ENCODE assay signal across 12 cellular contexts in genomic region chr10:29412452-29413004, GRCh38.
DNase-seq lines count a peak whose midpoint lies in the region; ATAC-seq, FAIRE-seq and TF ChIP-seq lines count a peak whose summit lies in the region.
"Had no signal": no experiment of that assay in that cellular context is flagged by ENCODE, and none has a peak within 500 bp of the region (broad histone marks: within the 10 kb centered on the region; RNA-seq: fewer than 3 reads in every experiment).

No MANE protein-coding gene starts in this region.

- no peak for TF ChIP-seq RAD21 in GM12878 (IDR thresholded peaks at IDR 0.05; ENCODE audit: insufficient read depth, low read depth, low read length)

- CTCF ChIA-PET in CD8-positive, alpha-beta memory T cell (lab: Charles Lee): no interaction called here
- CTCF ChIA-PET in GM12878 (lab: Yijun Ruan, JAX): interaction anchor here (1.1 kb wide), 1 partner anchor 19 kb away, joined by 3 read pairs; no protein-coding TSS in a partner anchor

- no peak overlapping the region for H2AFZ ChIP-seq in GM12878 (ENCODE audit: control insufficient read depth, low read depth, low read length)

- no peaks in the 10 kb centered on the region for H3K27me3 Mint-ChIP-seq in CD8-positive, alpha-beta memory T cell
- H3K27me3 Mint-ChIP-seq in activated CD4-positive, alpha-beta T cell treated with anti-CD3 and anti-CD28 coated beads, Interleukin-2, amount 10 ng/mL, durations not matched to agents 24 days and 14 days: no peaks in the 10 kb centered on the region

- no peak for DNase-seq in CD8-positive, alpha-beta memory T cell
- no peak for DNase-seq in GM12878 (ENCODE audit: low read depth, low spot score)
- DNase-seq in psoas muscle: no peak
- DNase-seq in activated CD4-positive, alpha-beta T cell treated with anti-CD3 and anti-CD28 coated beads, Interleukin-2, amount 10 ng/mL, durations not matched to agents 24 days and 14 days: no peak
- DNase-seq: aorta, HCEC 1CT, KG1 had no signal

- no peak overlapping the region for H3K4me3 ChIP-seq in CD8-positive, alpha-beta memory T cell (ENCODE audit: low read length)
- no peak overlapping the region for H3K4me3 ChIP-seq in GM12878
- H3K4me3 ChIP-seq in psoas muscle: no peak overlapping the region

- intact Hi-C loops in GM12878 (cut with micrococcal nuclease; ENCODE audit: unreplicated experiment): no loop called here
- intact Hi-C loops in psoas muscle (cut with DNase I): no loop called here
- intact Hi-C loops in activated CD4-positive, alpha-beta T cell treated with anti-CD3 and anti-CD28 coated beads, Interleukin-2, amount 10 ng/mL, durations not matched to agents 24 days and 14 days (cut with micrococcal nuclease): loop anchor here (5.0 kb wide), 1 partner anchor 35 kb away; no protein-coding TSS in a partner anchor

- no TSS peak for BruUV-seq in GM12878 (replicated peaks; lab: Mats Ljungman, UMichigan)

- ATAC-seq in HG02610 (IDR thresholded peaks at IDR 0.05; ENCODE audit: unreplicated experiment) (peak; percentile 25), GM12878 (peak; percentile 46), psoas muscle (no peak), HG03457 (IDR thresholded peaks at IDR 0.05; ENCODE audit: unreplicated experiment) (no peak), GM18517 (IDR thresholded peaks at IDR 0.05; ENCODE audit: unreplicated experiment) (no peak), HG02970 (IDR thresholded peaks at IDR 0.05; ENCODE audit: low FRiP score, unreplicated experiment) (no peak)

- peaks cover 42 to 69% (median 54%) of the 10 kb centered on the region in 3 donors for H3K4me1 Mint-ChIP-seq in CD8-positive, alpha-beta memory T cell
- peaks cover 27% of the 10 kb centered on the region for H3K4me1 Mint-ChIP-seq in activated CD4-positive, alpha-beta T cell treated with anti-CD3 and anti-CD28 coated beads, Interleukin-2, amount 10 ng/mL, durations not matched to agents 24 days and 14 days

- peaks cover 0 to 23% (median 4%) of the 10 kb centered on the region in 3 donors for H3K36me3 Mint-ChIP-seq in CD8-positive, alpha-beta memory T cell
- peaks cover 9% of the 10 kb centered on the region for H3K36me3 Mint-ChIP-seq in activated CD4-positive, alpha-beta T cell treated with anti-CD3 and anti-CD28 coated beads, Interleukin-2, amount 10 ng/mL, durations not matched to agents 24 days and 14 days (ENCODE audit: low read depth)

- H3K27me3 ChIP-seq in CD8-positive, alpha-beta memory T cell (ENCODE audit: insufficient read depth, low read length, poor library complexity, severe bottlenecking): no peaks in the 10 kb centered on the region
- H3K27me3 ChIP-seq in GM12878 (replicated peaks in 1 of 2; ENCODE audit: control insufficient read depth in 2 of 2, insufficient read depth in 2 of 2, low read length in 1 of 2) (peaks cover 0 to 2% of the 10 kb centered on the region in 2 experiments; a peak in 2 of 4 replicates), psoas muscle (ENCODE audit: insufficient read depth in 3 of 3, low read length in 2 of 3) (no peaks in the 10 kb centered on the region)

- peak overlapping the region; percentile 7; the same call in 1 of the 2 replicates for H3K4me2 ChIP-seq in GM12878 (ENCODE audit: control insufficient read depth, insufficient read depth)

- no peaks in the 10 kb centered on the region for H3K36me3 ChIP-seq in CD8-positive, alpha-beta memory T cell (ENCODE audit: insufficient read depth, low read length)
- no peaks in the 10 kb centered on the region for H3K36me3 ChIP-seq in GM12878 (ENCODE audit: control insufficient read depth in 2 of 2, insufficient read depth in 2 of 2, low read length in 1 of 2)
- peaks cover 0 to 12% of the 10 kb centered on the region in 2 donors for H3K36me3 ChIP-seq in psoas muscle (ENCODE audit: insufficient read depth in 1 of 2, low read depth in 1 of 2)

- H3K9me3 Mint-ChIP-seq in CD8-positive, alpha-beta memory T cell: no peaks in the 10 kb centered on the region
- H3K9me3 Mint-ChIP-seq in activated CD4-positive, alpha-beta T cell treated with anti-CD3 and anti-CD28 coated beads, Interleukin-2, amount 10 ng/mL, durations not matched to agents 24 days and 14 days: no peaks in the 10 kb centered on the region

- H3K9me3 ChIP-seq in CD8-positive, alpha-beta memory T cell (ENCODE audit: low read length): no peaks in the 10 kb centered on the region
- H3K9me3 ChIP-seq in GM12878 (replicated peaks; ENCODE audit: control insufficient read depth, insufficient read depth, low read length): no peaks in the 10 kb centered on the region
- no peaks in the 10 kb centered on the region for H3K9me3 ChIP-seq in psoas muscle

- TF ChIP-seq EP300 in GM12878 (IDR thresholded peaks at IDR 0.05; ENCODE audit: borderline replicate concordance in 1 of 2, control insufficient read depth in 1 of 2, low read depth in 2 of 2, low read length in 2 of 2): no peak

- WGBS in GM12878 (ENCODE audit: insufficient coverage, insufficient replicate concordance, low lambda C conversion rate, missing lambda C conversion rate): 39% methylated on average over 4 of the region's 4 CpGs
- WGBS in psoas muscle, 3 donors: 81 to 87% (median 86%) methylated on average over 4 of the region's 4 CpGs

- peaks cover 14% of the 10 kb centered on the region for H3K4me1 ChIP-seq in CD8-positive, alpha-beta memory T cell (ENCODE audit: insufficient read depth, low read length)
- H3K4me1 ChIP-seq in GM12878 (ENCODE audit: control insufficient read depth, insufficient read depth, low read length) (peaks cover 6% of the 10 kb centered on the region; the same call in 1 of the 2 replicates), psoas muscle (peaks cover 63% of the 10 kb centered on the region)

- peak overlapping the region in 2 of 8 donors; percentile 5 to 38 for H3K27ac Mint-ChIP-seq in CD8-positive, alpha-beta memory T cell
- no peak overlapping the region for H3K27ac Mint-ChIP-seq in activated CD4-positive, alpha-beta T cell treated with anti-CD3 and anti-CD28 coated beads, Interleukin-2, amount 10 ng/mL, durations not matched to agents 24 days and 14 days

- POLR2A ChIA-PET in CD8-positive, alpha-beta memory T cell (lab: Charles Lee): no interaction called here
- POLR2A ChIA-PET in GM12878 (lab: Charles Lee): no interaction called here

- no peaks in the 10 kb centered on the region for H4K20me1 ChIP-seq in GM12878 (ENCODE audit: control insufficient read depth, insufficient read depth)

- no peak for TF ChIP-seq POLR2A in GM12878 (IDR thresholded peaks at IDR 0.05; ENCODE audit: low read depth, low read length)

- SMC1A ChIA-PET in GM12878 (lab: Charles Lee; ENCODE audit: uncharacterized antibody, unreplicated experiment): interaction anchor here (0.7 kb wide), 1 partner anchor 9 kb away, joined by 3 read pairs; no protein-coding TSS in a partner anchor

- peaks cover 2% of the 10 kb centered on the region for H3K79me2 ChIP-seq in GM12878 (ENCODE audit: control insufficient read depth, insufficient read depth, low read length)

- RAD21 ChIA-PET in GM12878 (lab: Charles Lee; ENCODE audit: unreplicated experiment): no interaction called here

- TF ChIP-seq CTCF in GM12878 (IDR thresholded peaks at IDR 0.05 in 2 of 3, conservative IDR thresholded peaks at IDR 0.05 in 1 of 3; ENCODE audit: control insufficient read depth in 2 of 3, extremely low read depth in 1 of 3, insufficient read depth in 1 of 3, low read depth in 3 of 3, low read length in 3 of 3) (no peak), psoas muscle (IDR thresholded peaks at IDR 0.05) (no peak)

- no peak overlapping the region for H3K9ac ChIP-seq in GM12878 (ENCODE audit: control insufficient read depth, insufficient read depth, low read length)

- in situ Hi-C loops in GM12878 (cut with MboI): no loop called here

- H3K4me3 Mint-ChIP-seq in CD8-positive, alpha-beta memory T cell: peak overlapping the region in 1 of 7 donors; percentile 17
- no peak overlapping the region for H3K4me3 Mint-ChIP-seq in activated CD4-positive, alpha-beta T cell treated with anti-CD3 and anti-CD28 coated beads, Interleukin-2, amount 10 ng/mL, durations not matched to agents 24 days and 14 days

- H3K27ac ChIP-seq in CD8-positive, alpha-beta memory T cell (ENCODE audit: low read depth, low read length): peak overlapping the region; percentile 7
- H3K27ac ChIP-seq in GM12878 (ENCODE audit: control insufficient read depth, insufficient read depth) (no peak overlapping the region), psoas muscle (peak overlapping the region; percentile 21)

- peak; percentile 7 for FAIRE-seq in GM12878 (lab: Jason Lieb, UNC)
- FAIRE-seq: TTC549 had no signal

TF ChIP-seq in GM12878, 131 proteins besides CTCF, POLR2A, EP300 and RAD21 (continues in another document):
- TF ChIP-seq KAT2A (conservative IDR thresholded peaks at IDR 0.05; ENCODE audit: control insufficient read depth, low read depth, low read length): no peak
- no peak for TF ChIP-seq BCL3 (IDR thresholded peaks at IDR 0.05; ENCODE audit: borderline replicate concordance, insufficient read depth, low read depth, low read length, poor library complexity, severe bottlenecking)
- no peak for TF ChIP-seq ZBTB33 (IDR thresholded peaks at IDR 0.05)

Comparison
In these comparisons a context has a peak if more than half of its experiments do, and no peak if none do; other contexts are left out.
1. ATAC-seq: peak in HG02610 (single experiment) and GM12878 (single experiment); none in psoas muscle (0 of 4), HG03457 (single experiment), GM18517 (single experiment) and HG02970 (single experiment).